In genomic region chr7:29807179-29807841, GRCh38 we compare ENCODE assay signal across 9 cellular contexts. TPM values are rescaled to one million over a fixed set of nuclear protein-coding genes. Genes with fewer than 3 reads are reported as not detected.
A peak's percentile ranks its signal among the peaks of the same experiment; 100 is the strongest.
DNase-seq lines count a peak whose midpoint lies in the region; TF ChIP-seq lines count a peak whose summit lies in the region.
"Had no signal": no experiment of that assay in that cellular context is flagged by ENCODE, and none has a peak within 500 bp of the region (broad histone marks: within the 10 kb centered on the region; RNA-seq: fewer than 3 reads in every experiment).

No MANE protein-coding gene starts in this region.

- H3K23ac ChIP-seq in neuronal stem cell (ENCODE audit: low read depth, low read length, poor library complexity) = no peak overlapping the region

- H2BK5ac ChIP-seq in neuronal stem cell (ENCODE audit: low read length) = no peak overlapping the region

- H3K4me3 ChIP-seq in cardiac muscle cell (peak overlapping the region; percentile 66), neuronal stem cell (ENCODE audit: low read length in 2 of 2) (peak overlapping the region; percentile 36 to 92)

- H3K4ac ChIP-seq in neuronal stem cell (ENCODE audit: low read length) = no peak overlapping the region

- H3K27ac ChIP-seq in cardiac muscle cell = no peak overlapping the region
- no peak overlapping the region for H3K27ac ChIP-seq in neuronal stem cell (replicated peaks; ENCODE audit: low read length)

- peak overlapping the region; percentile 16 for H3K9ac ChIP-seq in neuronal stem cell (ENCODE audit: low read depth, low read length, poor library complexity)

- no peaks in the 10 kb centered on the region for H3K4me1 ChIP-seq in cardiac muscle cell (ENCODE audit: low read depth)
- H3K4me1 ChIP-seq in neuronal stem cell (ENCODE audit: control insufficient read depth in 2 of 2, insufficient read depth in 1 of 2, low read depth in 1 of 2, low read length in 2 of 2) = peaks cover 0 to 7% of the 10 kb centered on the region in 2 donors

- peak overlapping the region; percentile 93 for H3K18ac ChIP-seq in neuronal stem cell (ENCODE audit: low read length)

- H3K9me3 ChIP-seq in cardiac muscle cell (ENCODE audit: low read depth) = no peaks in the 10 kb centered on the region
- peaks cover 0 to 5% of the 10 kb centered on the region in 2 donors for H3K9me3 ChIP-seq in neuronal stem cell (replicated peaks in 1 of 2; ENCODE audit: control insufficient read depth in 2 of 2, insufficient read depth in 1 of 2, low read depth in 1 of 2, low read length in 2 of 2)

- peak overlapping the region; percentile 74 for H3K4me2 ChIP-seq in neuronal stem cell (ENCODE audit: insufficient read depth, low read length, poor library complexity, severe bottlenecking)

- peak; percentile 27 for DNase-seq in AG08396 (ENCODE audit: low spot score)
- DNase-seq in RPMI8226 = peak; percentile 17
- peak; percentile 4 to 44 for DNase-seq in cardiac muscle cell (ENCODE audit: low read depth in 1 of 2, low spot score in 1 of 2)
- DNase-seq in neuronal stem cell (ENCODE audit: low spot score) = peak; percentile 35
- no peak for DNase-seq in DMS79 treated with DMSO at 0.1 percent for 48 hours (lab: John Stamatoyannopoulos, UW)
- DNase-seq in COLO829 (ENCODE audit: low spot score) = no peak
- no peak for DNase-seq in erythroblast (lab: John Stamatoyannopoulos, UW)
- DNase-seq in activated CD4-positive, CD25-positive, alpha-beta regulatory T cell (lab: John Stamatoyannopoulos, UW) = no peak

- no peak for TF ChIP-seq CTCF in cardiac muscle cell (IDR thresholded peaks at IDR 0.05; ENCODE audit: low read depth, low read length)

- H3K36me3 ChIP-seq in cardiac muscle cell = no peaks in the 10 kb centered on the region
- no peaks in the 10 kb centered on the region for H3K36me3 ChIP-seq in neuronal stem cell (replicated peaks in 1 of 2; ENCODE audit: control insufficient read depth in 2 of 2, insufficient read depth in 2 of 2, low read length in 2 of 2)

- whole genome bisulfite sequencing in neuronal stem cell (ENCODE audit: extremely low coverage in 2 of 2, insufficient read length in 2 of 2, insufficient replicate concordance in 1 of 2), 2 donors = no CpG with 5 or more reads among the region's 28 CpGs

- H4K91ac ChIP-seq in neuronal stem cell (ENCODE audit: low read depth, low read length, poor library complexity) = no peak overlapping the region

- no peak overlapping the region for H2BK120ac ChIP-seq in neuronal stem cell (ENCODE audit: low read depth, low read length)

- H2BK12ac ChIP-seq in neuronal stem cell (ENCODE audit: low read length) = no peak overlapping the region

- H4K8ac ChIP-seq in neuronal stem cell (ENCODE audit: low read depth, low read length) = no peak overlapping the region

- H3K27me3 ChIP-seq in cardiac muscle cell = peaks cover 97% of the 10 kb centered on the region
- H3K27me3 ChIP-seq in neuronal stem cell (ENCODE audit: control insufficient read depth in 3 of 3, insufficient read depth in 3 of 3, low read depth in 1 of 3, low read length in 3 of 3) = peaks cover 0 to 83% (median 0%) of the 10 kb centered on the region in 3 experiments

- no peaks in the 10 kb centered on the region for H3K79me1 ChIP-seq in neuronal stem cell (ENCODE audit: low read depth, low read length)

- H2AFZ ChIP-seq in neuronal stem cell (ENCODE audit: low read length) = peak overlapping the region; percentile 92

- no peak overlapping the region for H2BK15ac ChIP-seq in neuronal stem cell (ENCODE audit: low read length)

- H3K14ac ChIP-seq in neuronal stem cell (ENCODE audit: low read length) = no peak overlapping the region

- TF ChIP-seq POLR2A in erythroblast (IDR thresholded peaks at IDR 0.05; ENCODE audit: low read length) = no peak

- no peak overlapping the region for H2AK5ac ChIP-seq in neuronal stem cell (ENCODE audit: low read depth, low read length)

RNA-seq across cellular contexts. Expression of gene WIPF3, which starts 1.0 kb away (rescaled TPM):
- total RNA-seq in cardiac muscle cell = 1.3 and 2.8 TPM in 2 replicates
- 1.4 and 2.3 TPM in 2 replicates for polyA plus RNA-seq in cardiac muscle cell
- polyA plus RNA-seq in neuronal stem cell (2013, experiment 1 of 2) = 14.8 TPM
- polyA plus RNA-seq in neuronal stem cell (2013, experiment 2 of 2) = 15.7 TPM
- total RNA-seq: T-helper 2 cell treated with Interferon-gamma antibody and Interleukin-4, amounts not matched to agents 100 ng/mL and 5 ng/mL, for 36 hours had no signal

Comparison
In these comparisons a context has a peak if more than half of its experiments do, and no peak if none do; other contexts are left out.
1. DNase-seq: peak in AG08396 (single experiment), RPMI8226 (single experiment), cardiac muscle cell (2 of 2) and neuronal stem cell (single experiment); none in DMS79 treated with DMSO at 0.1 percent for 48 hours (single experiment), COLO829 (single experiment), erythroblast (0 of 2) and activated CD4-positive, CD25-positive, alpha-beta regulatory T cell (0 of 4).